2 cellular contexts compared by ENCODE assay signal in genomic region chr3:107818025-107818424, GRCh38.
A peak's percentile ranks its signal among the peaks of the same experiment; 100 is the strongest.
TF ChIP-seq lines count a peak whose summit lies in the region.

No MANE protein-coding gene starts in this region.

TF ChIP-seq in HepG2, 621 proteins besides CTCF, POLR2A, EP300 and RAD21:
- TF ChIP-seq MXD1 (CRISPR knock-in tag; IDR thresholded peaks at IDR 0.05), result no peak
- peak; percentile 65 for TF ChIP-seq MAFF (IDR thresholded peaks at IDR 0.05; ENCODE audit: low read depth, low read length)
- TF ChIP-seq DNMT1 (CRISPR knock-in tag; IDR thresholded peaks at IDR 0.05), result no peak
- peak; percentile 79 to 81 for TF ChIP-seq MAFK (conservative IDR thresholded peaks at IDR 0.05 in 1 of 2, IDR thresholded peaks at IDR 0.05 in 1 of 2; ENCODE audit: low read length in 2 of 2)

TF ChIP-seq in K562, 482 proteins besides CTCF, POLR2A, EP300 and RAD21 (continued from another document):
- 0 out of 2 replicates have a peak, but pooled peaks have one; percentile 5 for TF ChIP-seq MAFK (IDR thresholded peaks at IDR 0.05; ENCODE audit: low read length)
- TF ChIP-seq RFX5 (IDR thresholded peaks at IDR 0.05; ENCODE audit: low read depth, low read length), result no peak
TF ChIP-seq in K562: peak in this region for 3.
